ENCODE assay signal across 8 cellular contexts in the genomic region with DNA sequence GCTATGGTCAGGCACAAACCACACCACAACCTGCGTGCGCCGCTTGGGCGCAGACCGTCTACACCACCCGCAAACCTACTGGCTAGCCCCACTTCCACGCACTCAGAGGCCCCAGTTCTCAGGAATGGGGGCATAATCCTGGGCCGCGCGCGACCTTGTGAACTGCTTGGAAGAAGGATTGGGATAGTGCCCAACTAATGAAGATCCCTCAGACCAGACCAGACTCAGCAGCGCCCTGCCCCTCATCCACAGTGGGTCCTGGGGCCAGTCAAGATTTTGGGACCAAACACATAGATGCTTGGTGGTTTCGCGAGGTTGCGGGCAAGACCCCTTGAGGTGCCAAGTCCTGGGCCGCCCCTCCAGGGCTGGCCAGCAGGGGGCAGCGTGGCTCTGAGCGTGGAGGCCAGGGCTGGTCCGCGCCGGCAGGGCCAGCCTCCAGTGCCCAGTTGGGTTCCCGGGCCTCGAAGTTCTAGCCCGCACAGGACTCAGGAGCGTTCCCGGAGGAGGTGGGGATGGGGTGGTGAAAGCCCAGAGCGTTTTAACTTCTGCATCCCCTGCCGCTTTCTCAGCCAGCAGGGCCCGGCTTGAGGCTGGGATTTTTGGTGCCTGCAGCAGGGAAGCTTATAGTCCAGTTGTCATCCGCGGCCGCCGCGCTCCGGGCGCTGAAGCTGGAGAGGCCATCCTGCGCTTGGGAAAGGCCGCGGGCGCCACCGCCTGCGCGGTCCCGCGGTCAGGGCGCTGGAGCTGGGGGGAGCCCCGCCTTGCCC. TPM values are rescaled to one million over a fixed set of nuclear protein-coding genes. Genes with fewer than 3 reads are reported as not detected.
DNase-seq lines count a peak whose midpoint lies in the region; ATAC-seq and TF ChIP-seq lines count a peak whose summit lies in the region.

No MANE protein-coding gene starts in this region.

- peaks cover 47% of the 10 kb centered on the region for H3K27me3 Mint-ChIP-seq in activated CD4-positive, alpha-beta T cell treated with anti-CD3 and anti-CD28 coated beads for 36 hours
- H3K27me3 Mint-ChIP-seq in mesothelial cell of epicardium (ENCODE audit: low read depth) = peaks cover 66% of the 10 kb centered on the region

- no peaks in the 10 kb centered on the region for H3K9me3 Mint-ChIP-seq in activated CD4-positive, alpha-beta T cell treated with anti-CD3 and anti-CD28 coated beads for 36 hours (ENCODE audit: low read depth)
- H3K9me3 Mint-ChIP-seq in mesothelial cell of epicardium = no peaks in the 10 kb centered on the region

- peaks cover 22% of the 10 kb centered on the region for H3K4me1 Mint-ChIP-seq in activated CD4-positive, alpha-beta T cell treated with anti-CD3 and anti-CD28 coated beads for 36 hours
- H3K4me1 Mint-ChIP-seq in mesothelial cell of epicardium = peaks cover 17% of the 10 kb centered on the region

- no peak for ATAC-seq in activated CD4-positive, alpha-beta T cell treated with anti-CD3 and anti-CD28 coated beads for 36 hours
- ATAC-seq in thoracic aorta (ENCODE audit: insufficient number of reproducible peaks, low FRiP score, low read depth) (peak; percentile 18), GM18511 (IDR thresholded peaks at IDR 0.05; ENCODE audit: unreplicated experiment) (no peak)

- H3K36me3 ChIP-seq in thoracic aorta = peaks cover 6% of the 10 kb centered on the region

- H3K9me3 ChIP-seq in thoracic aorta = no peaks in the 10 kb centered on the region

- POLR2A ChIA-PET in activated CD4-positive, alpha-beta T cell treated with anti-CD3 and anti-CD28 coated beads for 36 hours (lab: Charles Lee) = no interaction called here

- DNase-seq in activated CD4-positive, alpha-beta T cell treated with anti-CD3 and anti-CD28 coated beads for 36 hours = peak; percentile 76
- DNase-seq in activated CD4-positive, alpha-beta T cell treated with anti-CD3 and anti-CD28 coated beads for 1 hour = no peak
- peak; percentile 44 for DNase-seq in UCSD-AML1 (lab: John Stamatoyannopoulos, UW; ENCODE audit: unreplicated experiment)
- peak; percentile 19 for DNase-seq in effector CD8-positive, alpha-beta T cell (lab: John Stamatoyannopoulos, UW)
- peak in 1 of 2 experiments; percentile 71 for DNase-seq in mesothelial cell of epicardium (ENCODE audit: low spot score in 2 of 2, unreplicated experiment in 2 of 2)
- DNase-seq in thoracic aorta (ENCODE audit: low spot score) = no peak
- DNase-seq in SW 1271 (lab: John Stamatoyannopoulos, UW) = no peak

- no peak overlapping the region for H3K27ac Mint-ChIP-seq in activated CD4-positive, alpha-beta T cell treated with anti-CD3 and anti-CD28 coated beads for 36 hours
- H3K27ac Mint-ChIP-seq in mesothelial cell of epicardium = no peak overlapping the region

- H3K27me3 ChIP-seq in thoracic aorta (replicated peaks; ENCODE audit: insufficient read depth) = no peaks in the 10 kb centered on the region

- peak; percentile 80 for TF ChIP-seq CTCF in mesothelial cell of epicardium (IDR thresholded peaks at IDR 0.05; ENCODE audit: unreplicated experiment)
- TF ChIP-seq CTCF in thoracic aorta (IDR thresholded peaks at IDR 0.05) = peak; percentile 95

- intact Hi-C loops in activated CD4-positive, alpha-beta T cell treated with anti-CD3 and anti-CD28 coated beads for 36 hours (cut with DNase I, micrococcal nuclease) = loop anchor here (1.0 to 5.0 kb wide), 10 partner anchors 13 to 1598 kb away; partner anchors contain the start of genes GDF7 (in 1 of the 2), GEN1 (in 1 of the 2), HS1BP3 (in 1 of the 2) and LDAH (in 1 of the 2)

- H3K4me3 Mint-ChIP-seq in activated CD4-positive, alpha-beta T cell treated with anti-CD3 and anti-CD28 coated beads for 36 hours = no peak overlapping the region
- H3K4me3 Mint-ChIP-seq in mesothelial cell of epicardium = no peak overlapping the region

- CTCF ChIA-PET in activated CD4-positive, alpha-beta T cell treated with anti-CD3 and anti-CD28 coated beads for 36 hours (lab: Charles Lee) = interaction anchor here (0.7 to 5.2 kb wide), 5 partner anchors 9 to 520 kb away, joined by 3 to 34 read pairs (median 3); partner anchors contain the start of gene OSR1

- H3K27ac ChIP-seq in thoracic aorta = peak overlapping the region; percentile 88 to 96

- H3K4me1 ChIP-seq in thoracic aorta (ENCODE audit: control insufficient read depth in 1 of 2, low read depth in 2 of 2) = peaks cover 13 to 74% of the 10 kb centered on the region in 2 donors

- peaks cover 9% of the 10 kb centered on the region for H3K36me3 Mint-ChIP-seq in activated CD4-positive, alpha-beta T cell treated with anti-CD3 and anti-CD28 coated beads for 36 hours (ENCODE audit: low read depth)
- peaks cover 6% of the 10 kb centered on the region for H3K36me3 Mint-ChIP-seq in mesothelial cell of epicardium

- H3K4me3 ChIP-seq in thoracic aorta = peak overlapping the region; percentile 95

RNA-seq across cellular contexts. Expression of gene OSR1, which starts 8.3 kb away (rescaled TPM):
- not detected for total RNA-seq in activated CD4-positive, alpha-beta T cell treated with anti-CD3 and anti-CD28 coated beads for 36 hours
- total RNA-seq in mesothelial cell of epicardium (23.4 to 27.8 TPM (median 26.0 TPM) in 3 replicates), thoracic aorta (100 to 1,000 TPM in 1 of 2 donors, 10 to 100 TPM in 1; 90.7 to 180 TPM)

Comparison
In these comparisons a context has a peak if more than half of its experiments do, and no peak if none do; other contexts are left out.
1. DNase-seq: peak in activated CD4-positive, alpha-beta T cell treated with anti-CD3 and anti-CD28 coated beads for 36 hours (single experiment), UCSD-AML1 (single experiment) and effector CD8-positive, alpha-beta T cell (single experiment); none in activated CD4-positive, alpha-beta T cell treated with anti-CD3 and anti-CD28 coated beads for 1 hour (single experiment), thoracic aorta (single experiment) and SW 1271 (0 of 2).
2. RNA of gene OSR1, which starts 8.3 kb away (total RNA-seq): 90.7 to 180 TPM in thoracic aorta and 23.4 to 27.8 TPM in mesothelial cell of epicardium; not detected in activated CD4-positive, alpha-beta T cell treated with anti-CD3 and anti-CD28 coated beads for 36 hours; every median in the first group is over 10 times any median in the second.